8 cellular contexts compared by ENCODE assay signal in genomic region chr12:111405149-111405855, GRCh38. TPM values are rescaled to one million over a fixed set of nuclear protein-coding genes. Genes with fewer than 3 reads are reported as not detected.
DNase-seq lines count a peak whose midpoint lies in the region; ATAC-seq and TF ChIP-seq lines count a peak whose summit lies in the region.

No MANE protein-coding gene starts in this region.

- no peaks in the 10 kb centered on the region for H3K27me3 Mint-ChIP-seq in activated CD4-positive, alpha-beta T cell treated with anti-CD3 and anti-CD28 coated beads for 36 hours

- H3K27me3 ChIP-seq in BLaER1 treated with 17β-estradiol and CSF1 and Interleukin-3, amounts not matched to agents 10 nM and 100 nM = no peaks in the 10 kb centered on the region

- intact Hi-C loops in activated CD4-positive, alpha-beta T cell treated with anti-CD3 and anti-CD28 coated beads for 36 hours (cut with DNase I, micrococcal nuclease) = loop anchor here (1.0 to 10.0 kb wide), 17 partner anchors 25 to 1009 kb away; partner anchors contain the start of genes RAD9B (in 2 of the 2), VPS29 (in 2 of the 2), ATXN2 (in 1 of the 2) and BRAP (in 1 of the 2)

- ATAC-seq in HG03442 (IDR thresholded peaks at IDR 0.05; ENCODE audit: unreplicated experiment) = peak; percentile 55
- peak; percentile 77 for ATAC-seq in activated CD4-positive, alpha-beta T cell treated with anti-CD3 and anti-CD28 coated beads for 36 hours

- no peaks in the 10 kb centered on the region for H3K9me3 ChIP-seq in BLaER1 treated with 17β-estradiol and CSF1 and Interleukin-3, amounts not matched to agents 10 nM and 100 nM (replicated peaks in 1 of 11)

- H3K4me1 ChIP-seq in BLaER1 treated with 17β-estradiol and CSF1 and Interleukin-3, amounts not matched to agents 10 nM and 100 nM = peaks cover 65 to 79% (median 74%) of the 10 kb centered on the region in 10 experiments

- peak; percentile 15 for TF ChIP-seq CTCF in choroid plexus epithelial cell (conservative IDR thresholded peaks at IDR 0.05; ENCODE audit: low read depth, low read length)

- H3K27ac Mint-ChIP-seq in activated CD4-positive, alpha-beta T cell treated with anti-CD3 and anti-CD28 coated beads for 36 hours = peak overlapping the region; percentile 96

- peak; percentile 84 for DNase-seq in GM19240 (ENCODE audit: insufficient read length, low spot score)
- DNase-seq in NCI-H510A treated with DMSO at 0.1 percent for 48 hours (lab: John Stamatoyannopoulos, UW) = peak; percentile 51
- DNase-seq in activated CD4-positive, alpha-beta T cell treated with anti-CD3 and anti-CD28 coated beads for 36 hours = peak; percentile 100
- peak; percentile 95 for DNase-seq in choroid plexus epithelial cell (ENCODE audit: low read depth)
- peak; percentile 97 for DNase-seq in kidney tubule cell (ENCODE audit: low spot score)
- peak; percentile 99 to 100 for DNase-seq in stimulated activated CD4-positive, alpha-beta T cell treated with anti-CD3 and anti-CD28 coated beads, Interleukin-1b, Interleukin-23, amount 100 ng/mL, for 4 hours (ENCODE audit: low read depth in 2 of 2)

- peaks cover 0 to 26% (median 8%) of the 10 kb centered on the region in 11 experiments; a peak in 11 of 22 replicates for H3K36me3 ChIP-seq in BLaER1 treated with 17β-estradiol and CSF1 and Interleukin-3, amounts not matched to agents 10 nM and 100 nM

- H3K27ac ChIP-seq in BLaER1 treated with 17β-estradiol and CSF1 and Interleukin-3, amounts not matched to agents 10 nM and 100 nM = peak overlapping the region; percentile 49 to 99 (median 97); a peak in 21 of 22 replicates

- peaks cover 32 to 42% (median 35%) of the 10 kb centered on the region in 11 experiments for H4K20me1 ChIP-seq in BLaER1 treated with 17β-estradiol and CSF1 and Interleukin-3, amounts not matched to agents 10 nM and 100 nM

- H3K9ac ChIP-seq in BLaER1 treated with 17β-estradiol and CSF1 and Interleukin-3, amounts not matched to agents 10 nM and 100 nM = peak overlapping the region; percentile 92 to 99 (median 98)

- H3K9me3 Mint-ChIP-seq in activated CD4-positive, alpha-beta T cell treated with anti-CD3 and anti-CD28 coated beads for 36 hours (ENCODE audit: low read depth) = no peaks in the 10 kb centered on the region

- peak overlapping the region; percentile 76 for H3K4me3 Mint-ChIP-seq in activated CD4-positive, alpha-beta T cell treated with anti-CD3 and anti-CD28 coated beads for 36 hours

- peaks cover 51% of the 10 kb centered on the region for H3K4me1 Mint-ChIP-seq in activated CD4-positive, alpha-beta T cell treated with anti-CD3 and anti-CD28 coated beads for 36 hours

- CTCF ChIA-PET in activated CD4-positive, alpha-beta T cell treated with anti-CD3 and anti-CD28 coated beads for 36 hours (lab: Charles Lee) = interaction anchor here (0.7 to 24.4 kb wide), 6 partner anchors 9 to 408 kb away, joined by 3 to 890 read pairs (median 8); no protein-coding TSS in a partner anchor

- peak overlapping the region; percentile 84 to 100 (median 98) for H3K4me3 ChIP-seq in BLaER1 treated with 17β-estradiol and CSF1 and Interleukin-3, amounts not matched to agents 10 nM and 100 nM
- peak overlapping the region; percentile 91 for H3K4me3 ChIP-seq in choroid plexus epithelial cell (ENCODE audit: low read depth, low read length)

- H3K4me2 ChIP-seq in BLaER1 treated with 17β-estradiol and CSF1 and Interleukin-3, amounts not matched to agents 10 nM and 100 nM = peak overlapping the region; percentile 84 to 99 (median 90)

- POLR2A ChIA-PET in activated CD4-positive, alpha-beta T cell treated with anti-CD3 and anti-CD28 coated beads for 36 hours (lab: Charles Lee) = interaction anchor here (0.9 to 1.2 kb wide), 2 partner anchors 30 to 40 kb away, joined by 5 to 7 read pairs; no protein-coding TSS in a partner anchor

- peaks cover 11% of the 10 kb centered on the region for H3K36me3 Mint-ChIP-seq in activated CD4-positive, alpha-beta T cell treated with anti-CD3 and anti-CD28 coated beads for 36 hours (ENCODE audit: low read depth)

RNA-seq across cellular contexts. Expression of gene SH2B3, which starts 0.4 kb away (rescaled TPM):
- 10 to 100 TPM; 29.2 to 32.7 TPM for total RNA-seq in activated CD4-positive, alpha-beta T cell treated with anti-CD3 and anti-CD28 coated beads for 36 hours

RNA-seq across cellular contexts. Expression of gene PHETA1, which starts 36.4 kb away (rescaled TPM):
- total RNA-seq in activated CD4-positive, alpha-beta T cell treated with anti-CD3 and anti-CD28 coated beads for 36 hours = 1 to 10 TPM; 1.3 to 1.5 TPM

Comparison
In these comparisons a context has a peak if more than half of its experiments do, and no peak if none do; other contexts are left out.
1. Peak in every context shown above with its lines: DNase-seq, ATAC-seq, H3K4me3 ChIP-seq and H3K27ac ChIP-seq.